14 cellular contexts compared by ENCODE assay signal in genomic region chr20:51534764-51535386, GRCh38. TPM values are rescaled to one million over a fixed set of nuclear protein-coding genes. Genes with fewer than 3 reads are reported as not detected.
DNase-seq lines count a peak whose midpoint lies in the region; ATAC-seq and TF ChIP-seq lines count a peak whose summit lies in the region.
"Had no signal": no experiment of that assay in that cellular context is flagged by ENCODE, and none has a peak within 500 bp of the region (broad histone marks: within the 10 kb centered on the region; RNA-seq: fewer than 3 reads in every experiment).

No MANE protein-coding gene starts in this region.

- H4K91ac ChIP-seq in H9 (ENCODE audit: insufficient read length, low read depth, low read length): no peak overlapping the region

- TF ChIP-seq CTCF in heart right ventricle (IDR thresholded peaks at IDR 0.05): no peak
- TF ChIP-seq CTCF in left ventricle myocardium inferior (IDR thresholded peaks at IDR 0.05; ENCODE audit: borderline replicate concordance): no peak
- TF ChIP-seq CTCF in H9 (conservative IDR thresholded peaks at IDR 0.05): no peak

- WGBS in heart right ventricle, 2 donors: 76 to 78% methylated on average over 9 of the region's 9 CpGs
- no CpG with 5 or more reads among the region's 9 CpGs for WGBS in H9 (ENCODE audit: extremely low coverage, insufficient read length, low lambda C conversion rate)

- H2AFZ ChIP-seq in H9 (ENCODE audit: low read length): no peak overlapping the region
- H2AFZ ChIP-seq: parathyroid adenoma had no signal

- no peaks in the 10 kb centered on the region for H3K79me1 ChIP-seq in H9 (ENCODE audit: insufficient read depth, low read depth, low read length, poor library complexity, severe bottlenecking)

- no peak overlapping the region for H3K4me2 ChIP-seq in H9 (ENCODE audit: insufficient read depth, insufficient read length, low read length)

- H3K4me1 Mint-ChIP-seq in T-helper 2 cell treated with Interferon-gamma antibody and Interleukin-4, amounts not matched to agents 5 μg/mL and 100 μg/mL, for 36 hours (ENCODE audit: low read depth): peaks cover 84% of the 10 kb centered on the region
- H3K4me1 Mint-ChIP-seq in effector memory CD8-positive, alpha-beta T cell (ENCODE audit: low read depth in 2 of 2): peaks cover 75 to 93% of the 10 kb centered on the region in 2 donors
- peaks cover 98% of the 10 kb centered on the region for H3K4me1 Mint-ChIP-seq in stimulated activated naive CD8-positive, alpha-beta T cell treated with anti-CD3 and anti-CD28 coated beads, Interleukin-15, amount 100 ng/mL, for 72 hours
- no peaks in the 10 kb centered on the region for H3K4me1 Mint-ChIP-seq in H9

- H3K27me3 ChIP-seq in heart right ventricle (peaks cover 0 to 4% (median 0%) of the 10 kb centered on the region in 7 donors), left ventricle myocardium inferior (ENCODE audit: low read depth) (no peaks in the 10 kb centered on the region), H9 (ENCODE audit: insufficient read depth, low read length) (no peaks in the 10 kb centered on the region), MG63 (no peaks in the 10 kb centered on the region)
- H3K27me3 ChIP-seq: body of pancreas had no signal

- H3K36me3 ChIP-seq in heart right ventricle: peaks cover 0 to 3% (median 0%) of the 10 kb centered on the region in 9 donors
- no peaks in the 10 kb centered on the region for H3K36me3 ChIP-seq in left ventricle myocardium inferior
- H3K36me3 ChIP-seq in MG63: no peaks in the 10 kb centered on the region

- H3K79me2 ChIP-seq in H9 (ENCODE audit: insufficient read depth, low read length): no peaks in the 10 kb centered on the region
- H3K79me2 ChIP-seq: parathyroid adenoma had no signal

- ATAC-seq in heart right ventricle: no peak
- no peak for ATAC-seq in effector memory CD8-positive, alpha-beta T cell (replicated peaks)
- ATAC-seq in stimulated activated naive CD8-positive, alpha-beta T cell treated with anti-CD3 and anti-CD28 coated beads, Interleukin-15, amount 100 ng/mL, for 72 hours: no peak
- ATAC-seq: body of pancreas, Panc1 had no signal

- peaks cover 2 to 71% (median 31%) of the 10 kb centered on the region in 9 donors for H3K4me1 ChIP-seq in heart right ventricle
- peaks cover 38% of the 10 kb centered on the region for H3K4me1 ChIP-seq in left ventricle myocardium inferior
- no peaks in the 10 kb centered on the region for H3K4me1 ChIP-seq in H9 (ENCODE audit: insufficient read depth, low read length)
- H3K4me1 ChIP-seq: parathyroid adenoma had no signal

- no peak overlapping the region for H2BK5ac ChIP-seq in H9 (ENCODE audit: insufficient read length, low read length)

- no peak overlapping the region for H2BK120ac ChIP-seq in H9 (ENCODE audit: low read depth, low read length, poor library complexity, severe bottlenecking)

- no peak overlapping the region for H4K5ac ChIP-seq in H9 (ENCODE audit: insufficient read length, low read depth, low read length)

- H2AK5ac ChIP-seq in H9 (ENCODE audit: insufficient read length, low read length): no peak overlapping the region

- H3K4me3 ChIP-seq in heart right ventricle: no peak overlapping the region
- H3K4me3 ChIP-seq in left ventricle myocardium inferior: no peak overlapping the region
- no peak overlapping the region for H3K4me3 ChIP-seq in MG63
- H3K4me3 ChIP-seq: body of pancreas had no signal

- H3K36me3 Mint-ChIP-seq in T-helper 2 cell treated with Interferon-gamma antibody and Interleukin-4, amounts not matched to agents 5 μg/mL and 100 μg/mL, for 36 hours (ENCODE audit: low read depth): peaks cover 68% of the 10 kb centered on the region
- H3K36me3 Mint-ChIP-seq in effector memory CD8-positive, alpha-beta T cell (ENCODE audit: insufficient read depth): peaks cover 59% of the 10 kb centered on the region
- no peaks in the 10 kb centered on the region for H3K36me3 Mint-ChIP-seq in H9 (ENCODE audit: insufficient read depth in 1 of 3, low read depth in 3 of 3)

- no peaks in the 10 kb centered on the region for H3K9me3 Mint-ChIP-seq in T-helper 2 cell treated with Interferon-gamma antibody and Interleukin-4, amounts not matched to agents 5 μg/mL and 100 μg/mL, for 36 hours
- no peaks in the 10 kb centered on the region for H3K9me3 Mint-ChIP-seq in effector memory CD8-positive, alpha-beta T cell
- no peaks in the 10 kb centered on the region for H3K9me3 Mint-ChIP-seq in stimulated activated naive CD8-positive, alpha-beta T cell treated with anti-CD3 and anti-CD28 coated beads, Interleukin-15, amount 100 ng/mL, for 72 hours
- no peaks in the 10 kb centered on the region for H3K9me3 Mint-ChIP-seq in H9

- H3K9ac ChIP-seq in H9 (ENCODE audit: extremely low read depth, insufficient read length, low read length): no peak overlapping the region
- H3K9ac ChIP-seq: parathyroid adenoma had no signal

- no peak overlapping the region for H2BK12ac ChIP-seq in H9 (ENCODE audit: insufficient read length, low read depth, low read length)

- peak overlapping the region; percentile 65 for H3K27ac Mint-ChIP-seq in T-helper 2 cell treated with Interferon-gamma antibody and Interleukin-4, amounts not matched to agents 5 μg/mL and 100 μg/mL, for 36 hours
- peak overlapping the region; percentile 98 to 99 for H3K27ac Mint-ChIP-seq in effector memory CD8-positive, alpha-beta T cell
- peak overlapping the region; percentile 4 to 85 for H3K27ac Mint-ChIP-seq in stimulated activated naive CD8-positive, alpha-beta T cell treated with anti-CD3 and anti-CD28 coated beads, Interleukin-15, amount 100 ng/mL, for 72 hours
- H3K27ac Mint-ChIP-seq in H9: no peak overlapping the region

- intact Hi-C loops in heart right ventricle (cut with DNase I): loop anchor here in 2 of 10 donors (5.0 kb wide), 2 partner anchors 73 to 78 kb away; no protein-coding TSS in a partner anchor
- intact Hi-C loops in left ventricle myocardium inferior (cut with micrococcal nuclease): no loop called here

- H3K4ac ChIP-seq in H9 (ENCODE audit: low read depth, low read length): no peak overlapping the region

- peak overlapping the region; percentile 49 for H3K4me3 Mint-ChIP-seq in T-helper 2 cell treated with Interferon-gamma antibody and Interleukin-4, amounts not matched to agents 5 μg/mL and 100 μg/mL, for 36 hours
- peak overlapping the region; percentile 67 to 99 for H3K4me3 Mint-ChIP-seq in effector memory CD8-positive, alpha-beta T cell
- H3K4me3 Mint-ChIP-seq in stimulated activated naive CD8-positive, alpha-beta T cell treated with anti-CD3 and anti-CD28 coated beads, Interleukin-15, amount 100 ng/mL, for 72 hours: peak overlapping the region; percentile 65 to 66
- H3K4me3 Mint-ChIP-seq in H9: no peak overlapping the region

- no peak overlapping the region for H3K18ac ChIP-seq in H9 (ENCODE audit: insufficient read length, low read depth, low read length)

- H4K20me1 ChIP-seq in H9 (ENCODE audit: control insufficient read depth, insufficient read depth, insufficient read length): no peaks in the 10 kb centered on the region

- DNase-seq in heart right ventricle (no peak), left ventricle myocardium inferior (no peak), H9 (no peak), ecto neural progenitor cell (ENCODE audit: low spot score) (no peak), MG63 (no peak)
- peak; percentile 53 for DNase-seq in T-helper 2 cell treated with Interferon-gamma antibody and Interleukin-4, amounts not matched to agents 5 μg/mL and 100 μg/mL, for 36 hours (ENCODE audit: low spot score)
- DNase-seq in effector memory CD8-positive, alpha-beta T cell: no peak
- peak in 1 of 2 donors; percentile 27 for DNase-seq in stimulated activated naive CD8-positive, alpha-beta T cell treated with anti-CD3 and anti-CD28 coated beads, Interleukin-15, amount 100 ng/mL, for 72 hours
- DNase-seq: activated CD4-positive, CD25-positive, alpha-beta regulatory T cell; islet precursor cell; NCI-H1417 treated with DMSO at 0.1 percent for 48 hours had no signal

- no peak overlapping the region for H2BK15ac ChIP-seq in H9 (ENCODE audit: low read depth, low read length)

- no peak overlapping the region for H3K14ac ChIP-seq in H9 (ENCODE audit: insufficient read depth, low read length)

- H3K9me3 ChIP-seq in heart right ventricle: peaks cover 0 to 11% (median 2%) of the 10 kb centered on the region in 11 donors
- peaks cover 11% of the 10 kb centered on the region for H3K9me3 ChIP-seq in left ventricle myocardium inferior (replicated peaks)
- no peaks in the 10 kb centered on the region for H3K9me3 ChIP-seq in H9 (ENCODE audit: control insufficient read depth, low read depth, low read length)
- no peaks in the 10 kb centered on the region; the same call in 1 of the 2 replicates for H3K9me3 ChIP-seq in MG63
- H3K9me3 ChIP-seq: body of pancreas had no signal

- H3K27me3 Mint-ChIP-seq in T-helper 2 cell treated with Interferon-gamma antibody and Interleukin-4, amounts not matched to agents 5 μg/mL and 100 μg/mL, for 36 hours (ENCODE audit: low read depth): no peaks in the 10 kb centered on the region
- no peaks in the 10 kb centered on the region for H3K27me3 Mint-ChIP-seq in effector memory CD8-positive, alpha-beta T cell
- no peaks in the 10 kb centered on the region for H3K27me3 Mint-ChIP-seq in stimulated activated naive CD8-positive, alpha-beta T cell treated with anti-CD3 and anti-CD28 coated beads, Interleukin-15, amount 100 ng/mL, for 72 hours
- peaks cover 10% of the 10 kb centered on the region for H3K27me3 Mint-ChIP-seq in H9 (ENCODE audit: low read depth)

- no peaks in the 10 kb centered on the region for H3K23me2 ChIP-seq in H9 (ENCODE audit: insufficient read length, low read depth, low read length, poor library complexity, severe bottlenecking)

- H3K56ac ChIP-seq in H9 (ENCODE audit: insufficient read length, low read depth, low read length): no peak overlapping the region

- no peak overlapping the region for H2BK20ac ChIP-seq in H9 (ENCODE audit: low read depth, low read length, poor library complexity, severe bottlenecking)

- H4K8ac ChIP-seq in H9 (replicated peaks; ENCODE audit: insufficient read length, low read depth, low read length): no peak overlapping the region

- peak overlapping the region in 7 of 10 donors; percentile 6 to 68 (median 26) for H3K27ac ChIP-seq in heart right ventricle
- no peak overlapping the region for H3K27ac ChIP-seq in left ventricle myocardium inferior (replicated peaks)
- no peak overlapping the region for H3K27ac ChIP-seq in H9 (ENCODE audit: insufficient read length, low read depth, low read length)
- H3K27ac ChIP-seq: body of pancreas, parathyroid adenoma had no signal

- no peak overlapping the region for H3T11ph ChIP-seq in H9 (ENCODE audit: low read length)

- no peak overlapping the region for H3K23ac ChIP-seq in H9 (ENCODE audit: insufficient read length, low read depth, low read length)

RNA-seq across cellular contexts. Expression of gene NFATC2, which starts 7.6 kb away (rescaled TPM):
- total RNA-seq in heart right ventricle (1 to 10 TPM; 2.0 to 5.7 (median 3.7) TPM), left ventricle myocardium inferior (4.2 TPM), H9 (2021) (0.57 and 0.61 TPM in 2 replicates)
- 1 to 10 TPM in 1 of 2 donors, under 1 TPM in 1; 0.43 to 2.6 TPM for polyA plus RNA-seq in heart right ventricle
- not detected in 2 replicates for total RNA-seq in MG63 (2014; rRNA removed; shearing (Covaris generic); ENCODE audit: low replicate concordance)

Comparison
In these comparisons a context has a peak if more than half of its experiments do, and no peak if none do; other contexts are left out.
1. H3K27ac ChIP-seq: peak in heart right ventricle (7 of 10); none in left ventricle myocardium inferior (single experiment) and H9 (single experiment).
2. H3K27ac Mint-ChIP-seq: peak in T-helper 2 cell treated with Interferon-gamma antibody and Interleukin-4, amounts not matched to agents 5 μg/mL and 100 μg/mL, for 36 hours (single experiment), effector memory CD8-positive, alpha-beta T cell (2 of 2) and stimulated activated naive CD8-positive, alpha-beta T cell treated with anti-CD3 and anti-CD28 coated beads, Interleukin-15, amount 100 ng/mL, for 72 hours (2 of 2); none in H9 (0 of 3).
3. H3K4me3 Mint-ChIP-seq: peak in T-helper 2 cell treated with Interferon-gamma antibody and Interleukin-4, amounts not matched to agents 5 μg/mL and 100 μg/mL, for 36 hours (single experiment), effector memory CD8-positive, alpha-beta T cell (2 of 2) and stimulated activated naive CD8-positive, alpha-beta T cell treated with anti-CD3 and anti-CD28 coated beads, Interleukin-15, amount 100 ng/mL, for 72 hours (2 of 2); none in H9 (0 of 2).